ENCODE assay signal across 13 cellular contexts in the genomic region with DNA sequence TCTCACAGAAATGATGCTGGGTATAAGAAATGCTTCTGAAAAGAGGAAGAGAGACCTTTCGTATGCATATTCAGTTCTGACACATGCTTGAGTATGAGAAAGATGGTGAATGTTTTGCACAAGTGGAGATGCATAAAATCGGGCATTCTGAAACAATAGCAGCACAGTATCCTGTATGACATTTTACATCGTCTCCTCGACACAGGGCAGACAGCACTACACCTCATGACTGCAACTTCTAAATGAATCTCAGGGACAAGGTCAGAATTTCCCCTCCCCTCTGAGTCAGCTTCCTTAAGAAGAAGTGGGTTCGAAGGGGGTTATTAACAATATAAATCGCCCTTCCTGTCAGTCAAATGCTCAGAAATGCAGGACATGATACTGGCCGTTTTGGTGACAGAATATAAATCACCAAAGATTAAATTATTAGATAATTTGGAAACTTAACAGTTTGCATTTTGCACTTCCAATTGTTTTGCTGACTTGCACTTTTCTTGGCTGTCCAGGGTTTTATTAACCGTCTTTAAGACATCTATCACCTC. TPM values are rescaled to one million over a fixed set of nuclear protein-coding genes. Genes with fewer than 3 reads are reported as not detected.
A peak's percentile ranks its signal among the peaks of the same experiment; 100 is the strongest.
DNase-seq lines count a peak whose midpoint lies in the region; ATAC-seq and TF ChIP-seq lines count a peak whose summit lies in the region.
"Had no signal": no experiment of that assay in that cellular context is flagged by ENCODE, and none has a peak within 500 bp of the region (broad histone marks: within the 10 kb centered on the region; RNA-seq: fewer than 3 reads in every experiment).

No MANE protein-coding gene starts in this region.

- H3K36me3 ChIP-seq in HAP-1 (replicated peaks), result no peaks in the 10 kb centered on the region
- H3K36me3 ChIP-seq: upper lobe of right lung had no signal

- TF ChIP-seq POLR2A in erythroblast (IDR thresholded peaks at IDR 0.05; ENCODE audit: low read length), result no peak

- peak; percentile 46 to 83 for ATAC-seq in activated naive CD4-positive, alpha-beta T cell treated with anti-CD3 and anti-CD28 coated beads, Interleukin-2, amount 50 U/mL, for 72 hours
- peak; percentile 92 for ATAC-seq in HG02852 (IDR thresholded peaks at IDR 0.05; ENCODE audit: unreplicated experiment)
- ATAC-seq in Right ventricle myocardium superior (ENCODE audit: poor library complexity), result no peak
- ATAC-seq: upper lobe of right lung had no signal

- H3K4me1 ChIP-seq in HAP-1, result no peaks in the 10 kb centered on the region; the same call in 1 of the 2 replicates
- H3K4me1 ChIP-seq: upper lobe of right lung had no signal

- H3K27ac Mint-ChIP-seq in activated naive CD4-positive, alpha-beta T cell treated with anti-CD3 and anti-CD28 coated beads, Interleukin-2, amount 50 U/mL, for 72 hours, result peak overlapping the region in 1 of 2 donors; percentile 59

- intact Hi-C loops in Right ventricle myocardium superior (cut with DNase I), result no loop called here

- H3K9me3 Mint-ChIP-seq in activated naive CD4-positive, alpha-beta T cell treated with anti-CD3 and anti-CD28 coated beads, Interleukin-2, amount 50 U/mL, for 72 hours, result no peaks in the 10 kb centered on the region
- H3K9me3 Mint-ChIP-seq: immature natural killer cell had no signal

- H3K36me3 Mint-ChIP-seq in activated naive CD4-positive, alpha-beta T cell treated with anti-CD3 and anti-CD28 coated beads, Interleukin-2, amount 50 U/mL, for 72 hours, result no peaks in the 10 kb centered on the region

- no peaks in the 10 kb centered on the region for H3K27me3 ChIP-seq in HAP-1 (ENCODE audit: low read depth)
- H3K27me3 ChIP-seq: upper lobe of right lung had no signal

- no peak overlapping the region for H3K4me3 ChIP-seq in HAP-1
- H3K4me3 ChIP-seq: upper lobe of right lung had no signal

- no peaks in the 10 kb centered on the region for H3K9me3 ChIP-seq in HAP-1
- H3K9me3 ChIP-seq: upper lobe of right lung had no signal

- in situ Hi-C loops in HAP-1 (cut with MboI; ENCODE audit: low sequenced_read_pairs), result no loop called here

- DNase-seq in activated naive CD4-positive, alpha-beta T cell treated with anti-CD3 and anti-CD28 coated beads, Interleukin-2, amount 50 U/mL, for 72 hours (ENCODE audit: low spot score in 2 of 2), result no peak
- DNase-seq in activated naive CD4-positive, alpha-beta T cell treated with anti-CD3 and anti-CD28 coated beads, Interleukin-2, amount 50 U/mL, for 16 hours, result no peak
- DNase-seq in MV-4-11 (lab: John Stamatoyannopoulos, UW) (peak; percentile 61), erythroblast (lab: John Stamatoyannopoulos, UW) (no peak), HAP-1 (ENCODE audit: low spot score in 2 of 2) (no peak), Right ventricle myocardium superior (no peak), NCI-H146 treated with DMSO at 0.1 percent for 48 hours (lab: John Stamatoyannopoulos, UW; ENCODE audit: unreplicated experiment) (no peak)
- DNase-seq: activated CD4-positive, CD25-positive, alpha-beta regulatory T cell treated with anti-CD3 and anti-CD28 coated beads, Interleukin-2, amount 50 U/mL, for 72 hours; immature natural killer cell; NCI-H2081; stimulated activated CD4-positive, alpha-beta T cell treated with anti-CD3 and anti-CD28 coated beads, Interleukin-4, amount 100 ng/mL, for 1 hour; upper lobe of right lung had no signal

RNA-seq across cellular contexts. Expression of a gene that starts 57.1 kb away (rescaled TPM):
- total RNA-seq in activated naive CD4-positive, alpha-beta T cell treated with anti-CD3 and anti-CD28 coated beads, Interleukin-2, amount 50 U/mL, for 72 hours, result 10 to 100 TPM in 1 of 2 donors, 1 to 10 TPM in 1; 8.7 to 17.2 TPM
- 24.0 TPM for total RNA-seq in Right ventricle myocardium superior

RNA-seq across cellular contexts. Expression of a gene that starts 58.8 kb away (rescaled TPM):
- total RNA-seq in activated naive CD4-positive, alpha-beta T cell treated with anti-CD3 and anti-CD28 coated beads, Interleukin-2, amount 50 U/mL, for 72 hours, result 10 to 100 TPM; 25.9 to 31.6 TPM
- total RNA-seq in Right ventricle myocardium superior, result 81.5 TPM
